Comparison of ENCODE assay signal across 22 cellular contexts in genomic region chr2:235447210-235447609, GRCh38. TPM values are rescaled to one million over a fixed set of nuclear protein-coding genes. Genes with fewer than 3 reads are reported as not detected.
DNase-seq lines count a peak whose midpoint lies in the region; ATAC-seq, FAIRE-seq and TF ChIP-seq lines count a peak whose summit lies in the region.
"Had no signal": no experiment of that assay in that cellular context is flagged by ENCODE, and none has a peak within 500 bp of the region (broad histone marks: within the 10 kb centered on the region; RNA-seq: fewer than 3 reads in every experiment).

No MANE protein-coding gene starts in this region.

- CTCF ChIA-PET in IMR-90 (lab: Yijun Ruan, JAX) = no interaction called here
- CTCF ChIA-PET in K562 (lab: Yijun Ruan, JAX; ENCODE audit: low intra/inter-chr PET ratio) = no interaction called here

- H2AFZ ChIP-seq in IMR-90 (replicated peaks; ENCODE audit: low read length, poor library complexity) (no peak overlapping the region), K562 (ENCODE audit: low read depth, low read length) (no peak overlapping the region)

- no peak overlapping the region for H3K23ac ChIP-seq in IMR-90 (ENCODE audit: low read depth, low read length)

- TF ChIP-seq CTCF in IMR-90 (conservative IDR thresholded peaks at IDR 0.05; ENCODE audit: low read depth, low read length) = no peak
- TF ChIP-seq CTCF in K562 (IDR thresholded peaks at IDR 0.05 in 2 of 3, conservative IDR thresholded peaks at IDR 0.05 in 1 of 3; ENCODE audit: insufficient read depth in 2 of 3, low read depth in 1 of 3, low read length in 3 of 3) = no peak

- H4K91ac ChIP-seq in IMR-90 (ENCODE audit: insufficient read depth, low read depth, low read length) = no peak overlapping the region

- H4K20me1 ChIP-seq in IMR-90 (ENCODE audit: insufficient read depth, low read length) (no peaks in the 10 kb centered on the region), K562 (replicated peaks; ENCODE audit: control insufficient read depth, insufficient read depth, low read length) (no peaks in the 10 kb centered on the region)

- no peaks in the 10 kb centered on the region for H3K4me1 ChIP-seq in IMR-90 (ENCODE audit: control insufficient read depth, insufficient read depth, low read length)
- peaks cover 4 to 14% of the 10 kb centered on the region in 2 experiments; a peak in 4 of 5 replicates for H3K4me1 ChIP-seq in K562 (replicated peaks in 1 of 2; ENCODE audit: control insufficient read depth in 2 of 2, insufficient read depth in 2 of 2, low read length in 2 of 2)
- H3K4me1 ChIP-seq: BE2C, SJCRH30 had no signal

- no peak overlapping the region for H2AK9ac ChIP-seq in IMR-90 (replicated peaks; ENCODE audit: low read depth, low read length, poor library complexity)

- H3K9me3 ChIP-seq in IMR-90 (ENCODE audit: control insufficient read depth, insufficient read depth, low read length) = peaks cover 2% of the 10 kb centered on the region; the same call in 1 of the 2 replicates
- H3K9me3 ChIP-seq in K562 (replicated peaks; ENCODE audit: control insufficient read depth, insufficient read depth, low read depth, low read length) = peaks cover 15% of the 10 kb centered on the region
- H3K9me3 ChIP-seq: BE2C, SJCRH30 had no signal

- H3K79me1 ChIP-seq in IMR-90 (ENCODE audit: low read depth in 1 of 2, low read length in 2 of 2) = no peaks in the 10 kb centered on the region

- no peak overlapping the region for H4K5ac ChIP-seq in IMR-90 (ENCODE audit: low read depth, low read length)

- H3K4me3 ChIP-seq in IMR-90 (ENCODE audit: insufficient read depth, low read depth, low read length) (no peak overlapping the region), K562 (no peak overlapping the region)
- H3K4me3 ChIP-seq: A549, SJCRH30 had no signal

- H2BK15ac ChIP-seq in IMR-90 (ENCODE audit: low read depth, low read length) = no peak overlapping the region

- no peak overlapping the region for H2BK120ac ChIP-seq in IMR-90 (ENCODE audit: low read depth, low read length)

- dilution Hi-C loops in IMR-90 (cut with HindIII; ENCODE audit: low sequenced_read_pairs, unreplicated experiment) = no loop called here

- ATAC-seq in IMR-90 (ENCODE audit: low read depth) = peak; percentile 44; the same call in 1 of the 2 replicates
- no peak for ATAC-seq in K562
- ATAC-seq in GM19035 (IDR thresholded peaks at IDR 0.05; ENCODE audit: unreplicated experiment) = no peak
- no peak for ATAC-seq in GM21529 (IDR thresholded peaks at IDR 0.05; ENCODE audit: unreplicated experiment)
- ATAC-seq: A549, HCT116, Panc1 had no signal

- H3K27me3 ChIP-seq in IMR-90 (ENCODE audit: control insufficient read depth, insufficient read depth, low read length) (peaks cover 12% of the 10 kb centered on the region), K562 (ENCODE audit: control insufficient read depth in 2 of 2, insufficient read depth in 2 of 2, low read length in 2 of 2) (no peaks in the 10 kb centered on the region)
- H3K27me3 ChIP-seq: BE2C had no signal

- in situ Hi-C loops in IMR-90 (cut with MboI; ENCODE audit: low sequenced_read_pairs) = no loop called here
- in situ Hi-C loops in K562 (cut with MboI) = no loop called here

- no peak overlapping the region for H3K9ac ChIP-seq in IMR-90 (ENCODE audit: low read depth, low read length)
- H3K9ac ChIP-seq in K562 (ENCODE audit: insufficient read depth in 1 of 2, low read depth in 2 of 2, low read length in 2 of 2) = no peak overlapping the region
- H3K9ac ChIP-seq: KMS-11 had no signal

- WGBS in IMR-90 (ENCODE audit: extremely low coverage in 2 of 2, insufficient read length in 1 of 2), 2 experiments = no CpG with 5 or more reads among the region's 3 CpGs
- 35% methylated on average over 3 of the region's 3 CpGs for WGBS in K562 (ENCODE audit: insufficient coverage, low coverage, missing lambda C conversion rate)

- no peak overlapping the region for H3K18ac ChIP-seq in IMR-90 (ENCODE audit: low read depth, low read length)

- no peaks in the 10 kb centered on the region for H3K36me3 ChIP-seq in IMR-90 (ENCODE audit: control insufficient read depth, insufficient read depth, low read length)
- no peaks in the 10 kb centered on the region for H3K36me3 ChIP-seq in K562 (ENCODE audit: control insufficient read depth, insufficient read depth, low read length)
- H3K36me3 ChIP-seq: BE2C, SJCRH30 had no signal

- no peak overlapping the region for H3K4me2 ChIP-seq in IMR-90 (ENCODE audit: low read depth, low read length)
- H3K4me2 ChIP-seq in K562 (ENCODE audit: insufficient read depth, low read length) = no peak overlapping the region
- H3K4me2 ChIP-seq: A549, KMS-11 had no signal

- no peak overlapping the region for H2BK20ac ChIP-seq in IMR-90 (ENCODE audit: low read depth, low read length)

- POLR2A ChIA-PET in IMR-90 (lab: Charles Lee; ENCODE audit: unreplicated experiment) = no interaction called here
- POLR2A ChIA-PET in K562 (lab: Yijun Ruan, JAX) = interaction anchor here (1.8 kb wide), 1 partner anchor 13 kb away, joined by 3 read pairs; no protein-coding TSS in a partner anchor

- H3K56ac ChIP-seq in IMR-90 (ENCODE audit: extremely low read depth, insufficient read depth, low read length) = no peak overlapping the region

- intact Hi-C loops in IMR-90 (cut with micrococcal nuclease) (no loop called here), K562 (cut with micrococcal nuclease) (no loop called here)

- BruUV-seq in IMR-90 (replicated peaks; lab: Mats Ljungman, UMichigan) (no TSS peak), K562 (replicated peaks; lab: Mats Ljungman, UMichigan) (no TSS peak)

- H4K8ac ChIP-seq in IMR-90 (ENCODE audit: low read depth in 2 of 2, low read length in 2 of 2) = no peak overlapping the region

- no peak overlapping the region for H3K4ac ChIP-seq in IMR-90 (ENCODE audit: low read depth, low read length)

- H3K27ac ChIP-seq in IMR-90 (ENCODE audit: insufficient read depth, low read length) (no peak overlapping the region), K562 (ENCODE audit: extremely low read depth, low read depth, low read length) (no peak overlapping the region)
- H3K27ac ChIP-seq: A549, KMS-11, SJCRH30 had no signal

- no peak for FAIRE-seq in K562 (lab: Jason Lieb, UNC)
- FAIRE-seq: A549, D721Med had no signal

- H3K9me1 ChIP-seq in IMR-90 (ENCODE audit: insufficient read depth, low read length) = no peaks in the 10 kb centered on the region
- H3K9me1 ChIP-seq in K562 (ENCODE audit: control insufficient read depth, insufficient read depth, low read length) = no peaks in the 10 kb centered on the region

- no peak for TF ChIP-seq EP300 in K562 (IDR thresholded peaks at IDR 0.05; ENCODE audit: low read length)

- DNase-seq in EL (peak; percentile 21), IMR-90 (peak; percentile 30), K562 (ENCODE audit: extremely low read depth in 1 of 4, low spot score in 3 of 4) (no peak), iris pigment epithelial cell (ENCODE audit: low read depth) (peak; percentile 67), foreskin melanocyte (no peak), 8988T (no peak)
- DNase-seq: BE2C; DMS53; GOT3; NCI-H1105; NCI-H2029 treated with DMSO at 0.1 percent for 48 hours; NCI-H345; NCI-H774; NK-92 treated with Interleukin-12 subunit alpha and Interleukin-12 subunit beta, amount 100 ng/mL, for 24 hours; SJCRH30 had no signal

- TF ChIP-seq POLR2A in IMR-90 (IDR thresholded peaks at IDR 0.05; ENCODE audit: low read depth, low read length) (no peak), K562 (conservative IDR thresholded peaks at IDR 0.05) (no peak)

- H2AK5ac ChIP-seq in IMR-90 (ENCODE audit: low read depth, low read length) = no peak overlapping the region

- H3K79me2 ChIP-seq in K562 (ENCODE audit: control insufficient read depth, insufficient read depth, low read length) = no peaks in the 10 kb centered on the region

- no peak overlapping the region for H3K14ac ChIP-seq in IMR-90 (replicated peaks; ENCODE audit: low read depth, low read length)

- H2BK5ac ChIP-seq in IMR-90 (ENCODE audit: low read depth, low read length, poor library complexity, severe bottlenecking) = no peak overlapping the region

- TF ChIP-seq RAD21 in IMR-90 (IDR thresholded peaks at IDR 0.05; ENCODE audit: low read length) (no peak), K562 (CRISPR knock-in tag; conservative IDR thresholded peaks at IDR 0.05 in 1 of 2, IDR thresholded peaks at IDR 0.05 in 1 of 2) (no peak)

TF ChIP-seq in IMR-90, 13 proteins besides CTCF, POLR2A, EP300 and RAD21 (continues in another document):
- TF ChIP-seq CEBPB (IDR thresholded peaks at IDR 0.05; ENCODE audit: low read depth, low read length) (no peak), RCOR1 (IDR thresholded peaks at IDR 0.05; ENCODE audit: insufficient replicate concordance, low read length) (no peak), MAFK (IDR thresholded peaks at IDR 0.05; ENCODE audit: low read depth, low read length) (no peak), FOS (IDR thresholded peaks at IDR 0.05; ENCODE audit: low read depth, low read length) (no peak)

TF ChIP-seq in K562, 482 proteins besides CTCF, POLR2A, EP300 and RAD21 (continues in another document):
- TF ChIP-seq ADNP (tag; IDR thresholded peaks at IDR 0.05) (peak; percentile 76; the same call in 1 of the 2 replicates), KDM1A (IDR thresholded peaks at IDR 0.05) (0 out of 4 replicates have a peak, but pooled peaks of 1 of the 2 experiments have one; percentile 17), BCOR (IDR thresholded peaks at IDR 0.05) (0 out of 2 replicates have a peak, but pooled peaks have one; percentile 52), BRD4 (IDR thresholded peaks at IDR 0.05) (no peak)

RNA-seq across cellular contexts. Expression of gene AGAP1, which starts 46.6 kb away (rescaled TPM):
- total RNA-seq in IMR-90 (2012; rRNA removed) (11.7 and 15.1 TPM in 2 replicates), K562 (2014; rRNA removed) (10.0 TPM in 2 replicates), K562 (2014; rRNA removed; fragmentation: Illumina TruSeq; extraction: Trizol) (8.8 and 10.6 TPM in 2 replicates), K562 (2015; rRNA removed; fragmentation: Illumina TruSeq; extraction: Trizol) (10.2 and 10.9 TPM in 2 replicates), K562 (2021) (21.4 and 24.0 TPM in 2 replicates)
- polyA plus RNA-seq in IMR-90 (2012; rRNA removed) (16.4 and 17.7 TPM in 2 replicates), K562 (2011; rRNA removed) (11.3 and 13.4 TPM in 2 replicates), K562 (2014; fragmentation: Illumina TruSeq; extraction: Trizol) (10.9 and 14.6 TPM in 2 replicates), K562 (2014; fragmentation: Nextera tagmentation; extraction: Ambion mirVana) (1 to 10 TPM; 1.3 to 2.3 TPM), K562 (2014; rRNA removed) (6.8 and 8.0 TPM in 2 replicates)
- 11.8 and 14.4 TPM in 2 replicates for polyA plus RNA-seq in IMR-90 (2012; cell fraction: cytosol; rRNA removed)
- 12.4 and 13.4 TPM in 2 replicates for polyA plus RNA-seq in IMR-90 (2012; cell fraction: nucleus; rRNA removed; ENCODE audit: low replicate concordance)
- total RNA-seq in K562 (2011; cell fraction: chromatin; rRNA removed; ENCODE audit: low replicate concordance) = 125 and 169 TPM in 2 replicates
- 46.2 and 47.6 TPM in 2 replicates for total RNA-seq in K562 (2011; cell fraction: nucleolus; rRNA removed)
- 57.1 and 63.9 TPM in 2 replicates for total RNA-seq in K562 (2011; cell fraction: nucleoplasm; rRNA removed)
- 7.9 and 11.5 TPM in 2 replicates for polyA plus RNA-seq in K562 (2011; cell fraction: cytosol; rRNA removed)
- polyA plus RNA-seq in K562 (2011; cell fraction: nucleus; rRNA removed) = 22.3 and 28.6 TPM in 2 replicates
- polyA plus RNA-seq in K562 (2012) = 13.7 and 15.5 TPM in 2 replicates
- polyA minus RNA-seq in K562 (2011; rRNA and poly(A)+ RNA removed) = 40.2 and 43.6 TPM in 2 replicates
- 13.1 and 20.3 TPM in 2 replicates for polyA minus RNA-seq in K562 (2011; cell fraction: cytosol; rRNA and poly(A)+ RNA removed)
- 33.5 and 55.2 TPM in 2 replicates for polyA minus RNA-seq in K562 (2011; cell fraction: nucleus; rRNA and poly(A)+ RNA removed)

Comparison
In these comparisons a context has a peak if more than half of its experiments do, and no peak if none do; other contexts are left out.
1. DNase-seq: peak in EL (single experiment), IMR-90 (single experiment) and iris pigment epithelial cell (single experiment); none in K562 (0 of 4), foreskin melanocyte (single experiment) and 8988T (single experiment).